Comparison of ENCODE assay signal across 8 cellular contexts in genomic region chr3:45688882-45689786, GRCh38. TPM values are rescaled to one million over a fixed set of nuclear protein-coding genes. Genes with fewer than 3 reads are reported as not detected.
DNase-seq lines count a peak whose midpoint lies in the region; ATAC-seq and TF ChIP-seq lines count a peak whose summit lies in the region.

A gene with protein sequence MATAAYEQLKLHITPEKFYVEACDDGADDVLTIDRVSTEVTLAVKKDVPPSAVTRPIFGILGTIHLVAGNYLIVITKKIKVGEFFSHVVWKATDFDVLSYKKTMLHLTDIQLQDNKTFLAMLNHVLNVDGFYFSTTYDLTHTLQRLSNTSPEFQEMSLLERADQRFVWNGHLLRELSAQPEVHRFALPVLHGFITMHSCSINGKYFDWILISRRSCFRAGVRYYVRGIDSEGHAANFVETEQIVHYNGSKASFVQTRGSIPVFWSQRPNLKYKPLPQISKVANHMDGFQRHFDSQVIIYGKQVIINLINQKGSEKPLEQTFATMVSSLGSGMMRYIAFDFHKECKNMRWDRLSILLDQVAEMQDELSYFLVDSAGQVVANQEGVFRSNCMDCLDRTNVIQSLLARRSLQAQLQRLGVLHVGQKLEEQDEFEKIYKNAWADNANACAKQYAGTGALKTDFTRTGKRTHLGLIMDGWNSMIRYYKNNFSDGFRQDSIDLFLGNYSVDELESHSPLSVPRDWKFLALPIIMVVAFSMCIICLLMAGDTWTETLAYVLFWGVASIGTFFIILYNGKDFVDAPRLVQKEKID (plus strand): TSS chr3:45689396. CDS start chr3:45689466, 70 bp downstream.

- H3K27ac Mint-ChIP-seq in activated naive CD8-positive, alpha-beta T cell: peak within 1 kb of the TSS; percentile 97

- H3K27me3 Mint-ChIP-seq in activated naive CD8-positive, alpha-beta T cell: no peaks in the 10 kb centered on the region

- H3K4me1 ChIP-seq in testis: peaks cover 9% of the 10 kb centered on the region

- ATAC-seq in HG02623 (IDR thresholded peaks at IDR 0.05; ENCODE audit: unreplicated experiment) (peak; percentile 73), omental fat pad (ENCODE audit: low FRiP score) (peak; percentile 95)

- intact Hi-C loops in testis (cut with DNase I; ENCODE audit: low total_unique reads): no loop called here

- DNase-seq in GM10248 (ENCODE audit: extremely low spot score) (peak; percentile 90), NCI-H1105 (lab: John Stamatoyannopoulos, UW) (peak; percentile 90), SKM-1 treated with dmso at 0.1 percent for 144 hours (lab: John Stamatoyannopoulos, UW; ENCODE audit: unreplicated experiment) (peak; percentile 99), glomerular visceral epithelial cell (ENCODE audit: extremely low spot score) (peak; percentile 99), omental fat pad (ENCODE audit: low spot score) (peak; percentile 94), testis (peak; percentile 97)

- H3K27ac ChIP-seq in testis: peak within 1 kb of the TSS; percentile 77 to 88

- POLR2A ChIA-PET in GM10248 (lab: Yijun Ruan, JAX): no interaction called here

- H3K9me3 ChIP-seq in testis: no peaks in the 10 kb centered on the region

- H3K4me3 Mint-ChIP-seq in activated naive CD8-positive, alpha-beta T cell: peak within 1 kb of the TSS; percentile 97

- peaks cover 61% of the 10 kb centered on the region for H3K4me1 Mint-ChIP-seq in activated naive CD8-positive, alpha-beta T cell (ENCODE audit: low read depth)

- peaks cover 23% of the 10 kb centered on the region for H3K36me3 Mint-ChIP-seq in activated naive CD8-positive, alpha-beta T cell

- TF ChIP-seq CTCF in GM10248 (IDR thresholded peaks at IDR 0.05; ENCODE audit: control extremely low read depth, extremely low read depth, low read depth, missing control alignments) (no peak), omental fat pad (IDR thresholded peaks at IDR 0.05) (no peak), testis (IDR thresholded peaks at IDR 0.05) (peak in 1 of 3 experiments; percentile 10)

- CTCF ChIA-PET in GM10248 (lab: Yijun Ruan, JAX): interaction anchor here (1.1 to 3.2 kb wide), 9 partner anchors 11 to 240 kb away, joined by 3 to 21 read pairs (median 4); no protein-coding TSS in a partner anchor

- H3K36me3 ChIP-seq in testis (ENCODE audit: low read depth, missing control alignments): no peaks in the 10 kb centered on the region

- TF ChIP-seq POLR2A in testis (IDR thresholded peaks at IDR 0.05): no peak

- H3K27me3 ChIP-seq in testis: no peaks in the 10 kb centered on the region

- 0% methylated on average over 46 to 81 of the region's 81 CpGs for WGBS in testis, 2 donors

- H3K4me3 ChIP-seq in testis: peak within 1 kb of the TSS; percentile 69 to 92

- no peaks in the 10 kb centered on the region for H3K9me3 Mint-ChIP-seq in activated naive CD8-positive, alpha-beta T cell (ENCODE audit: low read depth)

RNA-seq across cellular contexts. Expression of the gene that starts here (rescaled TPM):
- total RNA-seq in omental fat pad (10 to 100 TPM; 36.9 to 63.4 (median 49.5) TPM), testis (10 to 100 TPM; 48.3 to 60.1 TPM)
- 25.9 TPM for polyA plus RNA-seq in testis (ENCODE audit: insufficient read depth, low read depth, low replicate concordance)

Comparison
In these comparisons a context has a peak if more than half of its experiments do, and no peak if none do; other contexts are left out.
1. Peak in every context shown above with its lines: DNase-seq, ATAC-seq, H3K4me3 ChIP-seq and H3K27ac ChIP-seq.